15 cellular contexts compared by ENCODE assay signal in the genomic region with DNA sequence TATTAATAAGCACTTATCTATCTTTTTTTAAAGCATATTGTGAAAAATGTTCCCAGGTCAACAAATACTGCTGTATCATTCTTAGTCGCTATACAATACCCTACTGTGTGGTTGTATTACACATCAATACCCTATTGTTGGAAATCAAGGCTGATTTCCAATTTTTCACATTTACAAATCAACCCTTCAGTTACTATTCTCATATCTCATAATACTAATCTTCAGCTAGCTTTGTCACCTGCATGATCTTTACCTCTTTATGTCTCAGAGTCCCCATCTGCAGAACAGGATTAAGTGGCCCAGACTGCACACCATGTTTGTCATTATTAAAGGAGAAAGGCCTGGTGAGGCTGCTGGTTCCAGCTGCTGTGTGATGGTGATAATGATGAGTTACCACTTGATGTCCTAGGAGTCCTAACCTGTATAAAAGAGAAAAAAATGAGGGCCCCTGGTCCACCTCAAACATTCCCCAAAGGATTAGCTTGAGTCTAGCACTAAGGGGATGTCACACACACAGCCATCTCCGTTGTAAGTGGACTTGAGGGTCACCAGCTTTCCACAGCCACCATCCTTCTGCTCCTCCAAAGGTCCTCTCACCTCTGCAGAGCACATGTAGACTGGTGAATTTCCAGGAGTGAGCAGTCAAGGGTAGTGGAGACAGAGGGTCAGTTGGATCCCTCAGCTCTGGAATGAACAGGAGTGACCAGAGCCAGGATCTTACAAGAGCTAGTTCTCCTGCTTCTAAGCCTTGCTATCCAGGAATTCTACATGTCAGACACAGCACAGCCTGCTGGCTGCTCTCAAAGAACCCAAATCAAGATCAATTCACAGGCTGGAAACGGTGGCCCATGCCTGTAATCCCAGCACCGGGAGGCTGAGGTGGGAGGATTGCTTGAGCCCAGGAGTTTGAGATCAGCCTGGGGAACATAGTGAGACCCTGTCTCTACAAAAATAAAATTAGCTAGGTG. TPM values are rescaled to one million over a fixed set of nuclear protein-coding genes. Genes with fewer than 3 reads are reported as not detected.
DNase-seq lines count a peak whose midpoint lies in the region; ATAC-seq and TF ChIP-seq lines count a peak whose summit lies in the region.
"Had no signal": no experiment of that assay in that cellular context is flagged by ENCODE, and none has a peak within 500 bp of the region (broad histone marks: within the 10 kb centered on the region; RNA-seq: fewer than 3 reads in every experiment).

No MANE protein-coding gene starts in this region.

- H3K4me1 ChIP-seq in skeletal muscle tissue (ENCODE audit: control insufficient read depth in 3 of 3, insufficient read depth in 3 of 3, low read length in 3 of 3) = peaks cover 39 to 52% (median 50%) of the 10 kb centered on the region in 3 donors

- DNase-seq in inferior parietal cortex (ENCODE audit: extremely low spot score) (peak; percentile 64), AG08396 (ENCODE audit: low spot score) (no peak)
- no peak for DNase-seq in activated naive CD4-positive, alpha-beta T cell treated with Interleukin-2 at 50 U/mL for 16 hours
- DNase-seq: activated effector memory CD4-positive, alpha-beta T cell treated with Interleukin-2 at 50 U/mL for 16 hours; CD4-positive, alpha-beta T cell; hypothalamus; NCI-H2227 treated with DMSO at 0.1 percent for 48 hours; stimulated activated CD4-positive, alpha-beta T cell treated with anti-CD3 and anti-CD28 coated beads, Interleukin-4, amount 100 ng/mL, for 1 hour; stimulated activated naive B cell treated with anti-CD40 and anti-IgM and Interleukin-4, amounts not matched to agents 10 μg/mL and 1 μg/mL and 100 μg/mL, for 72 hours; T-helper 1 cell had no signal

- H3K36me3 ChIP-seq in skeletal muscle tissue (ENCODE audit: control insufficient read depth in 3 of 3, insufficient read depth in 3 of 3, low read length in 3 of 3) = no peaks in the 10 kb centered on the region

- H3K9me3 ChIP-seq in skeletal muscle tissue (ENCODE audit: control insufficient read depth in 3 of 3, low read length in 3 of 3) = no peaks in the 10 kb centered on the region

- no peak for ATAC-seq in HG02798 (IDR thresholded peaks at IDR 0.05; ENCODE audit: poor library complexity, unreplicated experiment)
- ATAC-seq in GM18868 (IDR thresholded peaks at IDR 0.05; ENCODE audit: unreplicated experiment) = no peak
- ATAC-seq: stimulated activated naive B cell treated with anti-CD40 and anti-IgM and Interleukin-4, amounts not matched to agents 10 μg/mL and 1 μg/mL and 100 μg/mL, for 72 hours had no signal

- H3K4me3 ChIP-seq in skeletal muscle tissue (ENCODE audit: low read length in 3 of 3) = no peak overlapping the region

- no peaks in the 10 kb centered on the region for H3K27me3 ChIP-seq in skeletal muscle tissue (ENCODE audit: control insufficient read depth in 3 of 3, insufficient read depth in 3 of 3, low read length in 3 of 3)

- H3K27ac ChIP-seq in C4-2B = peak overlapping the region; percentile 68
- H3K27ac ChIP-seq in angular gyrus (ENCODE audit: low read depth, low read length) = peak overlapping the region; percentile 98
- peak overlapping the region; percentile 95 for H3K27ac ChIP-seq in skeletal muscle tissue (ENCODE audit: low read depth, low read length)

- TF ChIP-seq CTCF in C4-2B (conservative IDR thresholded peaks at IDR 0.05) = no peak

- peak overlapping the region in 1 of 3 donors; percentile 50 for H3K9ac ChIP-seq in skeletal muscle tissue (ENCODE audit: low read depth in 1 of 3, low read length in 3 of 3)

RNA-seq across cellular contexts. Expression of a gene that starts 36.0 kb away (rescaled TPM):
- total RNA-seq in skeletal muscle tissue = 597 TPM
